Comparison of ENCODE assay signal across 14 cellular contexts in the genomic region with DNA sequence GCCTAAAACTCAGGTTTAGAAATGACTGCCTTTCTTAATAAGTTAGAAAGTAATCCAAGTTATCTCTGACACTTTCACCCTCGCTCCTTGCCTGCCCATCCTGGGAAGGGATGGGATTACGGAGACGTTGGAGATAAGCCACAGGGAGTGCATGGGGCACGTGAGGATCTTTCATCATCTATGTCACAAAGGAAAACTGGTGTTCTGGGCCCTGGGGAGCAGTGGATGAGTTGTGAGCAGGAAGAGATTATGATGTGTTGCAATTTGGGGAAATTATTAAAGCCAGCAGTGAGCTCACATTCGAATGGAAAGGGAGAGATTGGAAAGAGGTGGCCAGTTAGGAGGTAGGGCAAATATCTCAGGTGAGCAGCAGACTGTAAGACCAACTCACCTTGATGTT. TPM values are rescaled to one million over a fixed set of nuclear protein-coding genes. Genes with fewer than 3 reads are reported as not detected.
A peak's percentile ranks its signal among the peaks of the same experiment; 100 is the strongest.
DNase-seq lines count a peak whose midpoint lies in the region; ATAC-seq and TF ChIP-seq lines count a peak whose summit lies in the region.
"Had no signal": no experiment of that assay in that cellular context is flagged by ENCODE, and none has a peak within 500 bp of the region (broad histone marks: within the 10 kb centered on the region; RNA-seq: fewer than 3 reads in every experiment).

No MANE protein-coding gene starts in this region.

- no peaks in the 10 kb centered on the region for H3F3A ChIP-seq in GM23338 (replicated peaks; ENCODE audit: low read depth)

- ATAC-seq in gastrocnemius medialis (peak; percentile 69 to 72), GM23338 (no peak), GM19463 (IDR thresholded peaks at IDR 0.05; ENCODE audit: unreplicated experiment) (no peak)
- ATAC-seq: mucosa of descending colon had no signal

- no peaks in the 10 kb centered on the region for H3K27me3 ChIP-seq in Karpas-422 (ENCODE audit: low read length)
- H3K27me3 ChIP-seq in left ventricle myocardium inferior (ENCODE audit: low read depth): no peaks in the 10 kb centered on the region
- no peaks in the 10 kb centered on the region for H3K27me3 ChIP-seq in gastrocnemius medialis
- no peaks in the 10 kb centered on the region for H3K27me3 ChIP-seq in GM23338 (ENCODE audit: insufficient read depth)
- H3K27me3 ChIP-seq: stomach had no signal

- H4K20me1 ChIP-seq in Karpas-422 (ENCODE audit: insufficient read depth, low read depth, low read length) (no peaks in the 10 kb centered on the region), GM23338 (replicated peaks; ENCODE audit: insufficient read depth) (no peaks in the 10 kb centered on the region; the same call in 1 of the 2 replicates)

- no peak for TF ChIP-seq CTCF in choroid plexus epithelial cell (conservative IDR thresholded peaks at IDR 0.05; ENCODE audit: low read depth, low read length)
- no peak for TF ChIP-seq CTCF in left ventricle myocardium inferior (IDR thresholded peaks at IDR 0.05; ENCODE audit: borderline replicate concordance)
- TF ChIP-seq CTCF in gastrocnemius medialis (IDR thresholded peaks at IDR 0.05 in 4 of 5, conservative IDR thresholded peaks at IDR 0.05 in 1 of 5): no peak
- TF ChIP-seq CTCF in GM23338 (conservative IDR thresholded peaks at IDR 0.05; ENCODE audit: low read depth in 2 of 2): no peak

- TF ChIP-seq POLR2A in gastrocnemius medialis (IDR thresholded peaks at IDR 0.05): peak in 1 of 2 donors; percentile 15

- DNase-seq in Karpas-422 (no peak), choroid plexus epithelial cell (ENCODE audit: low read depth) (peak; percentile 57), left ventricle myocardium inferior (no peak), gastrocnemius medialis (peak; percentile 72 to 86), GM23338 (ENCODE audit: low spot score) (no peak), epidermal melanocyte (ENCODE audit: insufficient read length, low spot score) (no peak)
- DNase-seq in activated CD4-positive, alpha-beta T cell treated with anti-CD3 and anti-CD28 coated beads, Interleukin-2, amount 50 U/mL, for 48 hours: no peak
- DNase-seq: activated naive CD8-positive, alpha-beta T cell treated with anti-CD3 and anti-CD28 coated beads, Interleukin-2, amount 50 U/mL, for 24 hours; CD8-positive, alpha-beta memory T cell; GDM1; mucosa of descending colon; NCI-H1436; stomach had no signal

- no peak overlapping the region for H3K27ac Mint-ChIP-seq in GM23338
- H3K27ac Mint-ChIP-seq: activated naive CD8-positive, alpha-beta T cell treated with anti-CD3 and anti-CD28 coated beads, Interleukin-2, amount 50 U/mL, for 24 hours; CD8-positive, alpha-beta memory T cell had no signal

- H3K9me2 ChIP-seq in Karpas-422 (replicated peaks; ENCODE audit: insufficient read depth, low read length) (no peaks in the 10 kb centered on the region), GM23338 (ENCODE audit: insufficient read depth) (no peaks in the 10 kb centered on the region)

- no peak overlapping the region for H2AFZ ChIP-seq in Karpas-422 (ENCODE audit: low read length)
- no peak overlapping the region for H2AFZ ChIP-seq in GM23338

- intact Hi-C loops in left ventricle myocardium inferior (cut with micrococcal nuclease) (no loop called here), gastrocnemius medialis (cut with DNase I; ENCODE audit: low total_unique reads) (no loop called here)

- H3K27ac ChIP-seq in Karpas-422 (ENCODE audit: low read length) (no peak overlapping the region), left ventricle myocardium inferior (replicated peaks) (peak overlapping the region; percentile 95), gastrocnemius medialis (peak overlapping the region; percentile 79 to 87 (median 81)), GM23338 (ENCODE audit: low read depth) (no peak overlapping the region)

- H3K36me3 Mint-ChIP-seq in GM23338 (ENCODE audit: low read depth): no peaks in the 10 kb centered on the region
- H3K36me3 Mint-ChIP-seq: CD8-positive, alpha-beta memory T cell had no signal

- H3K4me2 ChIP-seq in Karpas-422 (ENCODE audit: low read depth, low read length, poor library complexity, severe bottlenecking) (peak overlapping the region; percentile 35), GM23338 (no peak overlapping the region)

- H3K4me1 ChIP-seq in Karpas-422 (ENCODE audit: low read length): peaks cover 16% of the 10 kb centered on the region
- peaks cover 100% of the 10 kb centered on the region for H3K4me1 ChIP-seq in left ventricle myocardium inferior
- peaks cover 64 to 69% of the 10 kb centered on the region in 2 donors for H3K4me1 ChIP-seq in gastrocnemius medialis
- H3K4me1 ChIP-seq in GM23338 (ENCODE audit: insufficient read depth): no peaks in the 10 kb centered on the region

- H3K9me3 ChIP-seq in Karpas-422 (ENCODE audit: low read length) (no peaks in the 10 kb centered on the region), left ventricle myocardium inferior (replicated peaks) (no peaks in the 10 kb centered on the region), gastrocnemius medialis (no peaks in the 10 kb centered on the region)
- H3K9me3 ChIP-seq: mucosa of descending colon, stomach had no signal

- H3K9ac ChIP-seq in Karpas-422 (ENCODE audit: low read length): no peak overlapping the region

- in situ Hi-C loops in gastrocnemius medialis (cut with MboI; ENCODE audit: low sequenced_read_pairs in 4 of 4): no loop called here

- no peaks in the 10 kb centered on the region for H3K9me3 Mint-ChIP-seq in GM23338
- H3K9me3 Mint-ChIP-seq: activated naive CD8-positive, alpha-beta T cell treated with anti-CD3 and anti-CD28 coated beads, Interleukin-2, amount 50 U/mL, for 24 hours; CD8-positive, alpha-beta memory T cell had no signal

- H3K79me2 ChIP-seq in Karpas-422 (ENCODE audit: low read length) (no peaks in the 10 kb centered on the region), GM23338 (replicated peaks; ENCODE audit: insufficient read depth) (no peaks in the 10 kb centered on the region)

- H3K27me3 Mint-ChIP-seq in GM23338 (ENCODE audit: insufficient read depth, low read depth, poor library complexity): peaks cover 2% of the 10 kb centered on the region
- H3K27me3 Mint-ChIP-seq: activated naive CD8-positive, alpha-beta T cell treated with anti-CD3 and anti-CD28 coated beads, Interleukin-2, amount 50 U/mL, for 24 hours had no signal

- peaks cover 4% of the 10 kb centered on the region; the same call in 2 of the 3 replicates for H3K4me1 Mint-ChIP-seq in GM23338
- H3K4me1 Mint-ChIP-seq: activated naive CD8-positive, alpha-beta T cell treated with anti-CD3 and anti-CD28 coated beads, Interleukin-2, amount 50 U/mL, for 24 hours; CD8-positive, alpha-beta memory T cell had no signal

- no peak overlapping the region for H3K4me3 Mint-ChIP-seq in GM23338
- H3K4me3 Mint-ChIP-seq: activated naive CD8-positive, alpha-beta T cell treated with anti-CD3 and anti-CD28 coated beads, Interleukin-2, amount 50 U/mL, for 24 hours; CD8-positive, alpha-beta memory T cell had no signal

- H3K36me3 ChIP-seq in Karpas-422 (ENCODE audit: insufficient read depth, low read length) (no peaks in the 10 kb centered on the region; the same call in 1 of the 2 replicates), left ventricle myocardium inferior (no peaks in the 10 kb centered on the region), gastrocnemius medialis (no peaks in the 10 kb centered on the region), GM23338 (ENCODE audit: insufficient read depth) (no peaks in the 10 kb centered on the region)
- H3K36me3 ChIP-seq: stomach had no signal

- H3K4me3 ChIP-seq in Karpas-422 (ENCODE audit: low read length) (peak overlapping the region; percentile 22; the same call in 1 of the 2 replicates), choroid plexus epithelial cell (ENCODE audit: low read depth, low read length) (no peak overlapping the region), left ventricle myocardium inferior (peak overlapping the region; percentile 24), gastrocnemius medialis (peak overlapping the region; percentile 31 to 42 (median 32)), GM23338 (no peak overlapping the region)
- H3K4me3 ChIP-seq: mucosa of descending colon, stomach had no signal

TF ChIP-seq in GM23338, 12 proteins besides CTCF, POLR2A, EP300 and RAD21:
- no peak for TF ChIP-seq EZH2 (IDR thresholded peaks at IDR 0.05; ENCODE audit: low read depth, unreplicated experiment)
- TF ChIP-seq ZNF114 (CRISPR knock-in tag; IDR thresholded peaks at IDR 0.05): no peak
- TF ChIP-seq STAT1 (IDR thresholded peaks at IDR 0.05; ENCODE audit: unreplicated experiment): no peak
- TF ChIP-seq EZH2phosphoT487 (IDR thresholded peaks at IDR 0.05; ENCODE audit: unreplicated experiment): no peak

RNA-seq across cellular contexts. Expression of a gene that starts 12.8 kb away (rescaled TPM):
- 1.6 TPM in 1 of 2 replicates, not detected in the other for total RNA-seq in Karpas-422 (2014; rRNA removed; shearing (Covaris generic); ENCODE audit: low replicate concordance)
- 40.6 TPM for total RNA-seq in left ventricle myocardium inferior
- 10 to 100 TPM; 28.6 to 39.9 (median 32.9) TPM for total RNA-seq in gastrocnemius medialis
- 4.7 and 5.7 TPM in 2 replicates for total RNA-seq in GM23338 (2014; rRNA removed; shearing (Covaris generic))
- polyA plus RNA-seq in GM23338 (2016; fragmentation: Nextera tagmentation; extraction: Ambion mirVana): 2.8 and 3.2 TPM in 2 replicates
- polyA plus RNA-seq: CD8-positive, alpha-beta memory T cell had no signal

Comparison
In these comparisons a context has a peak if more than half of its experiments do, and no peak if none do; other contexts are left out.
1. DNase-seq: peak in choroid plexus epithelial cell (single experiment) and gastrocnemius medialis (2 of 2); none in Karpas-422 (single experiment), left ventricle myocardium inferior (single experiment), GM23338 (single experiment), epidermal melanocyte (single experiment) and activated CD4-positive, alpha-beta T cell treated with anti-CD3 and anti-CD28 coated beads, Interleukin-2, amount 50 U/mL, for 48 hours (0 of 2).
2. H3K27ac ChIP-seq: peak in left ventricle myocardium inferior (single experiment) and gastrocnemius medialis (4 of 4); none in Karpas-422 (single experiment) and GM23338 (single experiment).
3. H3K4me3 ChIP-seq: peak in Karpas-422 (single experiment), left ventricle myocardium inferior (single experiment) and gastrocnemius medialis (4 of 4); none in choroid plexus epithelial cell (single experiment) and GM23338 (single experiment).
4. ATAC-seq: peak in gastrocnemius medialis (2 of 2); none in GM23338 (single experiment) and GM19463 (single experiment).